22 cellular contexts compared by ENCODE assay signal in the genomic region with DNA sequence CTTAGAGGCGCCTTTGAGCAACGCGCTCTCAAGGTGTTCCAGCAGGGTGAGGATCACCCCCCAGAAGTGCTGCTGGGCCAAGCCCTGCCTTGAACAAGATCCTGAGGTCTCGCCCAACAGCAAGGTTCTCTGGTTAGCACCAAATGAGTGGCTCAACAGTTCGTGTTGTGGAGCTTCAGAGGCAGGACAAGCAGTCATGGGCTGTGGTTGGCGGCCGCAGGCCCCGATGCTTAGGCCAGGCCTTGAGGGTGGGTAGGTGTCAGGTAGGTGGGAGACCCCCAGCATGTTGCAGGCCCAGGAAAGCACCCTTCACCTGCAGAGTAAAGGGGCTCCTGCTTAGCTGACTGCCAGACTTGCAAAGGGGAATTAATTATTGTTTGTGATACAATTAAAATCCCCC.
"Had no signal": no experiment of that assay in that cellular context is flagged by ENCODE, and none has a peak within 500 bp of the region (broad histone marks: within the 10 kb centered on the region; RNA-seq: fewer than 3 reads in every experiment).

No MANE protein-coding gene starts in this region.

- H3K4me3 ChIP-seq: coronary artery, heart right ventricle, pancreas, psoas muscle, right atrium auricular region, testis, vagina had no signal

- ATAC-seq: activated CD4-positive, alpha-beta T cell treated with anti-CD3 and anti-CD28 coated beads for 36 hours; activated T-cell treated with anti-CD3 and anti-CD28 coated beads, Interleukin-2, amount 50 U/mL, for 72 hours; heart right ventricle; left colon; naive thymus-derived CD4-positive, alpha-beta T cell; pancreas; psoas muscle; T-cell had no signal

- FAIRE-seq: bronchial epithelial cell, endometrium, keratinocyte, pancreas had no signal

- H3K27ac ChIP-seq: coronary artery, heart right ventricle, pancreas, psoas muscle, right atrium auricular region, testis, vagina had no signal

- H3K27ac Mint-ChIP-seq: activated B cell treated with CpG ODN at 0.5 μM for 24 hours; activated CD4-positive, alpha-beta T cell treated with anti-CD3 and anti-CD28 coated beads for 36 hours; activated naive CD4-positive, alpha-beta T cell treated with anti-CD3 and anti-CD28 coated beads, Interleukin-2, amount 10 ng/mL, durations not matched to agents 7 days and 5 days; activated T-cell treated with anti-CD3 and anti-CD28 coated beads, Interleukin-2, amount 50 U/mL, for 72 hours; naive thymus-derived CD4-positive, alpha-beta T cell; T-cell; type B pancreatic cell had no signal

- H3K27me3 ChIP-seq: heart right ventricle, pancreas, right atrium auricular region, testis, vagina had no signal

- H3K36me3 ChIP-seq: pancreas, right atrium auricular region, vagina had no signal

- DNase-seq: activated B cell treated with CpG ODN at 0.5 μM for 24 hours; activated CD4-positive, alpha-beta T cell treated with anti-CD3 and anti-CD28 coated beads for 36 hours; activated CD4-positive, alpha-beta T cell treated with anti-CD3 and anti-CD28 coated beads, Interleukin-2, amount 50 U/mL, for 4 hours; activated effector memory CD4-positive, alpha-beta T cell treated with anti-CD3 and anti-CD28 coated beads, Interleukin-2, amount 50 U/mL, for 16 hours; activated naive CD4-positive, alpha-beta T cell treated with anti-CD3 and anti-CD28 coated beads, Interleukin-2, amount 10 ng/mL, durations not matched to agents 7 days and 5 days; activated T-cell treated with anti-CD3 and anti-CD28 coated beads, Interleukin-2, amount 50 U/mL, for 72 hours; amygdala; heart right ventricle; left colon; mesendoderm; naive thymus-derived CD4-positive, alpha-beta T cell; pancreas; T-cell; testis had no signal

- H3K27me3 Mint-ChIP-seq: activated B cell treated with CpG ODN at 0.5 μM for 24 hours; activated CD4-positive, alpha-beta T cell treated with anti-CD3 and anti-CD28 coated beads for 36 hours; activated naive CD4-positive, alpha-beta T cell treated with anti-CD3 and anti-CD28 coated beads, Interleukin-2, amount 10 ng/mL, durations not matched to agents 7 days and 5 days; naive thymus-derived CD4-positive, alpha-beta T cell; T-cell; type B pancreatic cell had no signal

- H3K9me3 ChIP-seq: heart right ventricle, pancreas, psoas muscle, right atrium auricular region, testis, vagina had no signal

- H3K4me3 Mint-ChIP-seq: activated B cell treated with CpG ODN at 0.5 μM for 24 hours; activated CD4-positive, alpha-beta T cell treated with anti-CD3 and anti-CD28 coated beads for 36 hours; activated naive CD4-positive, alpha-beta T cell treated with anti-CD3 and anti-CD28 coated beads, Interleukin-2, amount 10 ng/mL, durations not matched to agents 7 days and 5 days; activated T-cell treated with anti-CD3 and anti-CD28 coated beads, Interleukin-2, amount 50 U/mL, for 72 hours; naive thymus-derived CD4-positive, alpha-beta T cell; T-cell; type B pancreatic cell had no signal

- H3K4me1 ChIP-seq: pancreas had no signal

- H3K9me3 Mint-ChIP-seq: activated B cell treated with CpG ODN at 0.5 μM for 24 hours; activated naive CD4-positive, alpha-beta T cell treated with anti-CD3 and anti-CD28 coated beads, Interleukin-2, amount 10 ng/mL, durations not matched to agents 7 days and 5 days; activated T-cell treated with anti-CD3 and anti-CD28 coated beads, Interleukin-2, amount 50 U/mL, for 72 hours; T-cell had no signal
